22 cellular contexts compared by ENCODE assay signal in the genomic region with DNA sequence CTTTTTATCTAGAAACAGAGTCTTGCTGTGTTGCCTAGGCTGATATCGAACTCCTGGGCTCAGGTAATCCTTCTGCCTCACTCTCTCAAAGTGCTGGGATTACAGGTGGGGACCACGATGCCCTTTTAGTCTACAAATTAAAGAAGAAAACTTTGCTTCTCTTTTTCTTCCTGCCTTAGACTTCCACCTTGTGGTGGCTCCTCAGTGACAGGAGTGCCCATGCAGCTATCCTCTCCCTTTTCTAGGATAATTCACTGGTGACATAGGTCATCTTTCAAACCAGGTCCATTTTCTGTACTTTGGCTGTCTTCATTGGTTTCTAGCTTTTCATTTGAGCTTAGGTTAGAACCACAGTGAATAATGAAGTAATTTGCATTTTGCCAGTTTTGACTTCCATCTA. TPM values are rescaled to one million over a fixed set of nuclear protein-coding genes. Genes with fewer than 3 reads are reported as not detected.
A peak's percentile ranks its signal among the peaks of the same experiment; 100 is the strongest.
DNase-seq lines count a peak whose midpoint lies in the region; ATAC-seq, FAIRE-seq and TF ChIP-seq lines count a peak whose summit lies in the region.
"Had no signal": no experiment of that assay in that cellular context is flagged by ENCODE, and none has a peak within 500 bp of the region (broad histone marks: within the 10 kb centered on the region; RNA-seq: fewer than 3 reads in every experiment).

No MANE protein-coding gene starts in this region.

- H3K4me3 ChIP-seq in K562 (no peak overlapping the region), small intestine (ENCODE audit: low read depth in 1 of 2, low read length in 2 of 2) (no peak overlapping the region)
- H3K4me3 ChIP-seq: esophagus squamous epithelium, heart left ventricle, lung, pancreas, sigmoid colon, SK-N-MC had no signal

- H3K4me1 ChIP-seq in K562 (replicated peaks in 1 of 2; ENCODE audit: control insufficient read depth in 2 of 2, insufficient read depth in 2 of 2, low read length in 2 of 2) = no peaks in the 10 kb centered on the region
- H3K4me1 ChIP-seq in small intestine (ENCODE audit: control insufficient read depth in 2 of 2, insufficient read depth in 1 of 2, low read depth in 1 of 2, low read length in 1 of 2) = no peaks in the 10 kb centered on the region
- H3K4me1 ChIP-seq: esophagus squamous epithelium, heart left ventricle, pancreas, sigmoid colon had no signal

- H3K36me3 ChIP-seq in K562 (ENCODE audit: control insufficient read depth, insufficient read depth, low read length) = peaks cover 78% of the 10 kb centered on the region
- H3K36me3 ChIP-seq in small intestine (ENCODE audit: control insufficient read depth in 2 of 2, insufficient read depth in 2 of 2, low read length in 2 of 2) = peaks cover 1 to 9% of the 10 kb centered on the region in 2 donors

- TF ChIP-seq CTCF in HFFc6 (IDR thresholded peaks at IDR 0.05) (peak; percentile 33; the same call in 1 of the 2 replicates), K562 (IDR thresholded peaks at IDR 0.05 in 2 of 3, conservative IDR thresholded peaks at IDR 0.05 in 1 of 3; ENCODE audit: insufficient read depth in 2 of 3, low read depth in 1 of 3, low read length in 3 of 3) (peak in 2 of 3 experiments; percentile 30 to 52; a peak in 2 of 6 replicates)

- H3K4me1 Mint-ChIP-seq in activated naive CD8-positive, alpha-beta T cell treated with anti-CD3 and anti-CD28 coated beads, Interleukin-2, amount 50 U/mL, for 24 hours = no peaks in the 10 kb centered on the region
- H3K4me1 Mint-ChIP-seq in activated naive CD8-positive, alpha-beta T cell treated with anti-CD3 and anti-CD28 coated beads for 36 hours = no peaks in the 10 kb centered on the region
- peaks cover 7% of the 10 kb centered on the region for H3K4me1 Mint-ChIP-seq in HFFc6 (ENCODE audit: low read depth)

- peak; percentile 22 to 35; a peak in 3 of 4 replicates for TF ChIP-seq RAD21 in K562 (CRISPR knock-in tag; conservative IDR thresholded peaks at IDR 0.05 in 1 of 2, IDR thresholded peaks at IDR 0.05 in 1 of 2)

- H3K4me2 ChIP-seq in K562 (ENCODE audit: insufficient read depth, low read length) = no peak overlapping the region

- H3K79me2 ChIP-seq in K562 (ENCODE audit: control insufficient read depth, insufficient read depth, low read length) = no peaks in the 10 kb centered on the region

- H3K27ac ChIP-seq in K562 (ENCODE audit: extremely low read depth, low read depth, low read length) = no peak overlapping the region
- H3K27ac ChIP-seq in small intestine (ENCODE audit: low read depth in 1 of 2, low read length in 1 of 2) = no peak overlapping the region
- H3K27ac ChIP-seq: brain microvascular endothelial cell, esophagus squamous epithelium, heart left ventricle, pancreas, sigmoid colon, SK-N-MC had no signal

- peak overlapping the region; percentile 26 for H3K27ac Mint-ChIP-seq in activated naive CD8-positive, alpha-beta T cell treated with anti-CD3 and anti-CD28 coated beads, Interleukin-2, amount 50 U/mL, for 24 hours
- no peak overlapping the region for H3K27ac Mint-ChIP-seq in activated naive CD8-positive, alpha-beta T cell treated with anti-CD3 and anti-CD28 coated beads for 36 hours
- no peak overlapping the region for H3K27ac Mint-ChIP-seq in HFFc6
- H3K27ac Mint-ChIP-seq: activated naive CD8-positive, alpha-beta T cell had no signal

- H3K4me3 Mint-ChIP-seq in activated naive CD8-positive, alpha-beta T cell treated with anti-CD3 and anti-CD28 coated beads, Interleukin-2, amount 50 U/mL, for 24 hours = no peak overlapping the region
- H3K4me3 Mint-ChIP-seq in activated naive CD8-positive, alpha-beta T cell treated with anti-CD3 and anti-CD28 coated beads for 36 hours = no peak overlapping the region
- H3K4me3 Mint-ChIP-seq in HFFc6 = no peak overlapping the region
- H3K4me3 Mint-ChIP-seq: activated naive CD8-positive, alpha-beta T cell had no signal

- CTCF ChIA-PET in K562 (lab: Yijun Ruan, JAX; ENCODE audit: low intra/inter-chr PET ratio) = interaction anchor here (0.6 to 2.3 kb wide), 4 partner anchors 10 to 481 kb away, joined by 3 to 7 read pairs (median 3); no protein-coding TSS in a partner anchor

- H4K20me1 ChIP-seq in K562 (replicated peaks; ENCODE audit: control insufficient read depth, insufficient read depth, low read length) = no peaks in the 10 kb centered on the region

- H3K27me3 ChIP-seq in K562 (ENCODE audit: control insufficient read depth in 2 of 2, insufficient read depth in 2 of 2, low read length in 2 of 2) (no peaks in the 10 kb centered on the region), small intestine (ENCODE audit: control insufficient read depth in 2 of 2, insufficient read depth in 2 of 2, low read length in 2 of 2) (no peaks in the 10 kb centered on the region)
- H3K27me3 ChIP-seq: brain microvascular endothelial cell, esophagus squamous epithelium, heart left ventricle, pancreas, sigmoid colon had no signal

- in situ Hi-C loops in K562 (cut with MboI) = no loop called here

- BruUV-seq in K562 (replicated peaks; lab: Mats Ljungman, UMichigan) = no TSS peak

- POLR2A ChIA-PET in K562 (lab: Yijun Ruan, JAX) = interaction anchor here (0.8 to 1.0 kb wide), 2 partner anchors 11 to 486 kb away, joined by 3 read pairs; no protein-coding TSS in a partner anchor

- H3K9me3 Mint-ChIP-seq in activated naive CD8-positive, alpha-beta T cell treated with anti-CD3 and anti-CD28 coated beads, Interleukin-2, amount 50 U/mL, for 24 hours = no peaks in the 10 kb centered on the region
- no peaks in the 10 kb centered on the region for H3K9me3 Mint-ChIP-seq in activated naive CD8-positive, alpha-beta T cell treated with anti-CD3 and anti-CD28 coated beads for 36 hours
- H3K9me3 Mint-ChIP-seq in HFFc6 = no peaks in the 10 kb centered on the region

- H3K9me3 ChIP-seq in K562 (replicated peaks; ENCODE audit: control insufficient read depth, insufficient read depth, low read depth, low read length) (no peaks in the 10 kb centered on the region), small intestine (ENCODE audit: control insufficient read depth, low read depth) (no peaks in the 10 kb centered on the region)
- H3K9me3 ChIP-seq: esophagus squamous epithelium, heart left ventricle, sigmoid colon had no signal

- intact Hi-C loops in K562 (cut with micrococcal nuclease) = no loop called here

- no peak for TF ChIP-seq POLR2A in K562 (conservative IDR thresholded peaks at IDR 0.05)

- 95% methylated on average over 2 of the region's 2 CpGs for WGBS in K562 (ENCODE audit: insufficient coverage, low coverage, missing lambda C conversion rate)
- WGBS in small intestine, 3 donors = 92 to 100% (median 95%) methylated on average over 2 of the region's 2 CpGs

- no peak for TF ChIP-seq EP300 in K562 (IDR thresholded peaks at IDR 0.05; ENCODE audit: low read length)

- FAIRE-seq in K562 (lab: Jason Lieb, UNC) = peak; percentile 65
- FAIRE-seq in small intestine (lab: Jason Lieb, UNC) = no peak
- FAIRE-seq: pancreas had no signal

- H3K9ac ChIP-seq in K562 (ENCODE audit: insufficient read depth in 1 of 2, low read depth in 2 of 2, low read length in 2 of 2) = no peak overlapping the region

- H3K36me3 Mint-ChIP-seq in activated naive CD8-positive, alpha-beta T cell treated with anti-CD3 and anti-CD28 coated beads, Interleukin-2, amount 50 U/mL, for 24 hours (ENCODE audit: low read depth) = peaks cover 29% of the 10 kb centered on the region
- peaks cover 18% of the 10 kb centered on the region for H3K36me3 Mint-ChIP-seq in activated naive CD8-positive, alpha-beta T cell treated with anti-CD3 and anti-CD28 coated beads for 36 hours
- H3K36me3 Mint-ChIP-seq in HFFc6 (ENCODE audit: low read depth) = peaks cover 11% of the 10 kb centered on the region; the same call in 1 of the 2 replicates

- H3K9me1 ChIP-seq in K562 (ENCODE audit: control insufficient read depth, insufficient read depth, low read length) = no peaks in the 10 kb centered on the region

- H3K27me3 Mint-ChIP-seq in activated naive CD8-positive, alpha-beta T cell treated with anti-CD3 and anti-CD28 coated beads, Interleukin-2, amount 50 U/mL, for 24 hours = no peaks in the 10 kb centered on the region
- H3K27me3 Mint-ChIP-seq in activated naive CD8-positive, alpha-beta T cell treated with anti-CD3 and anti-CD28 coated beads for 36 hours = no peaks in the 10 kb centered on the region
- no peaks in the 10 kb centered on the region for H3K27me3 Mint-ChIP-seq in HFFc6 (ENCODE audit: insufficient read depth)
- H3K27me3 Mint-ChIP-seq: activated naive CD8-positive, alpha-beta T cell had no signal

- H2AFZ ChIP-seq in K562 (ENCODE audit: low read depth, low read length) = no peak overlapping the region

- no peak for DNase-seq in activated naive CD8-positive, alpha-beta T cell treated with anti-CD3 and anti-CD28 coated beads, Interleukin-2, amount 50 U/mL, for 24 hours
- no peak for DNase-seq in activated naive CD8-positive, alpha-beta T cell treated with anti-CD3 and anti-CD28 coated beads for 36 hours
- DNase-seq in HFFc6 (no peak), K562 (ENCODE audit: extremely low read depth in 1 of 4, low spot score in 3 of 4) (no peak), small intestine (peak; percentile 5), NCI-H2081 treated with DMSO at 0.1 percent for 48 hours (lab: John Stamatoyannopoulos, UW) (no peak)
- DNase-seq: activated T-cell treated with anti-CD3 and anti-CD28 coated beads for 4 hours; brain microvascular endothelial cell; COR-L47; esophagus squamous epithelium; heart left ventricle; NCI-H1694; NCI-H510A; OCI-M1; pancreas; sigmoid colon; stimulated activated CD4-positive, alpha-beta T cell treated with anti-CD3 and anti-CD28 coated beads, Interleukin-1b, Interleukin-23, amount 100 ng/mL, for 48 hours had no signal

- ATAC-seq in activated naive CD8-positive, alpha-beta T cell treated with anti-CD3 and anti-CD28 coated beads, Interleukin-2, amount 50 U/mL, for 24 hours = peak; percentile 28
- peak; percentile 60 for ATAC-seq in K562
- ATAC-seq in HG02623 (IDR thresholded peaks at IDR 0.05; ENCODE audit: unreplicated experiment) = no peak
- ATAC-seq in HG03039 (IDR thresholded peaks at IDR 0.05; ENCODE audit: unreplicated experiment) = no peak
- ATAC-seq: heart left ventricle, pancreas had no signal

RNA-seq across cellular contexts. Expression of gene DCAF17, which starts 13.6 kb away (rescaled TPM):
- total RNA-seq in activated naive CD8-positive, alpha-beta T cell treated with anti-CD3 and anti-CD28 coated beads for 36 hours = 10 to 100 TPM; 18.8 to 18.9 TPM
- 10 to 100 TPM; 12.8 to 17.6 (median 15.2) TPM for total RNA-seq in HFFc6 (2021; fragmentation: NEBNext Ultra II Directional; extraction: Animal tissue kit (Norgen Biotek cat#: 25700))
- total RNA-seq in K562 (2011; cell fraction: chromatin; rRNA removed; ENCODE audit: low replicate concordance) = 30.0 and 91.6 TPM in 2 replicates
- total RNA-seq in K562 (2011; cell fraction: nucleolus; rRNA removed) = 15.2 and 20.3 TPM in 2 replicates
- total RNA-seq in K562 (2011; cell fraction: nucleoplasm; rRNA removed) = 39.7 and 61.7 TPM in 2 replicates
- total RNA-seq in K562 (2014; rRNA removed) (20.8 and 22.7 TPM in 2 replicates), K562 (2014; rRNA removed; fragmentation: Illumina TruSeq; extraction: Trizol) (38.5 and 40.5 TPM in 2 replicates), K562 (2015; rRNA removed; fragmentation: Illumina TruSeq; extraction: Trizol) (29.5 and 34.4 TPM in 2 replicates), K562 (2021) (29.3 TPM in 2 replicates)
- polyA plus RNA-seq in K562 (2011; rRNA removed) (29.1 and 32.8 TPM in 2 replicates), K562 (2014; fragmentation: Illumina TruSeq; extraction: Trizol) (23.3 and 27.1 TPM in 2 replicates), K562 (2014; fragmentation: Nextera tagmentation; extraction: Ambion mirVana) (10 to 100 TPM; 10.0 to 12.0 TPM), K562 (2014; rRNA removed) (15.6 and 19.7 TPM in 2 replicates), small intestine (1 to 10 TPM; 3.5 to 5.9 (median 5.6) TPM)
- 7.2 and 12.3 TPM in 2 replicates for polyA plus RNA-seq in K562 (2011; cell fraction: cytosol; rRNA removed)
- 32.5 and 37.7 TPM in 2 replicates for polyA plus RNA-seq in K562 (2011; cell fraction: nucleus; rRNA removed)
- polyA plus RNA-seq in K562 (2012) = 11.9 and 14.3 TPM in 2 replicates
- polyA minus RNA-seq in K562 (2011; rRNA and poly(A)+ RNA removed) = 63.6 and 64.5 TPM in 2 replicates
- 19.1 and 24.4 TPM in 2 replicates for polyA minus RNA-seq in K562 (2011; cell fraction: cytosol; rRNA and poly(A)+ RNA removed)
- polyA minus RNA-seq in K562 (2011; cell fraction: nucleus; rRNA and poly(A)+ RNA removed) = 34.2 and 61.5 TPM in 2 replicates

RNA-seq across cellular contexts. Expression of gene METTL8, which starts 13.9 kb away (rescaled TPM):
- 10 to 100 TPM; 49.4 to 52.7 TPM for total RNA-seq in activated naive CD8-positive, alpha-beta T cell treated with anti-CD3 and anti-CD28 coated beads for 36 hours
- total RNA-seq in HFFc6 (2021; fragmentation: NEBNext Ultra II Directional; extraction: Animal tissue kit (Norgen Biotek cat#: 25700)) = 10 to 100 TPM; 17.7 to 26.2 (median 22.3) TPM
- total RNA-seq in K562 (2011; cell fraction: chromatin; rRNA removed; ENCODE audit: low replicate concordance) = 15.1 and 51.6 TPM in 2 replicates
- 13.4 and 13.7 TPM in 2 replicates for total RNA-seq in K562 (2011; cell fraction: nucleolus; rRNA removed)
- 23.2 and 47.9 TPM in 2 replicates for total RNA-seq in K562 (2011; cell fraction: nucleoplasm; rRNA removed)
- total RNA-seq in K562 (2014; rRNA removed) (14.9 and 16.4 TPM in 2 replicates), K562 (2014; rRNA removed; fragmentation: Illumina TruSeq; extraction: Trizol) (52.6 and 55.3 TPM in 2 replicates), K562 (2015; rRNA removed; fragmentation: Illumina TruSeq; extraction: Trizol) (33.7 TPM in 2 replicates), K562 (2021) (30.7 and 35.1 TPM in 2 replicates)
- polyA plus RNA-seq in K562 (2011; rRNA removed) (26.5 and 40.8 TPM in 2 replicates), K562 (2014; fragmentation: Illumina TruSeq; extraction: Trizol) (28.6 and 35.1 TPM in 2 replicates), K562 (2014; fragmentation: Nextera tagmentation; extraction: Ambion mirVana) (10 to 100 TPM; 12.9 to 16.7 TPM), K562 (2014; rRNA removed) (15.8 and 20.5 TPM in 2 replicates), small intestine (1 to 10 TPM; 2.2 to 8.5 (median 6.2) TPM)
- 4.5 and 8.4 TPM in 2 replicates for polyA plus RNA-seq in K562 (2011; cell fraction: cytosol; rRNA removed)
- polyA plus RNA-seq in K562 (2011; cell fraction: nucleus; rRNA removed) = 7.5 and 9.4 TPM in 2 replicates
- polyA plus RNA-seq in K562 (2012) = 12.8 and 19.0 TPM in 2 replicates
- polyA minus RNA-seq in K562 (2011; rRNA and poly(A)+ RNA removed) = 32.4 and 38.1 TPM in 2 replicates
- 13.1 and 14.6 TPM in 2 replicates for polyA minus RNA-seq in K562 (2011; cell fraction: cytosol; rRNA and poly(A)+ RNA removed)
- 7.0 and 12.4 TPM in 2 replicates for polyA minus RNA-seq in K562 (2011; cell fraction: nucleus; rRNA and poly(A)+ RNA removed)

Comparison
In these comparisons a context has a peak if more than half of its experiments do, and no peak if none do; other contexts are left out.
1. ATAC-seq: peak in activated naive CD8-positive, alpha-beta T cell treated with anti-CD3 and anti-CD28 coated beads, Interleukin-2, amount 50 U/mL, for 24 hours (single experiment) and K562 (single experiment); none in HG02623 (single experiment) and HG03039 (single experiment).